Comparison of ENCODE assay signal across 20 cellular contexts in the genomic region with DNA sequence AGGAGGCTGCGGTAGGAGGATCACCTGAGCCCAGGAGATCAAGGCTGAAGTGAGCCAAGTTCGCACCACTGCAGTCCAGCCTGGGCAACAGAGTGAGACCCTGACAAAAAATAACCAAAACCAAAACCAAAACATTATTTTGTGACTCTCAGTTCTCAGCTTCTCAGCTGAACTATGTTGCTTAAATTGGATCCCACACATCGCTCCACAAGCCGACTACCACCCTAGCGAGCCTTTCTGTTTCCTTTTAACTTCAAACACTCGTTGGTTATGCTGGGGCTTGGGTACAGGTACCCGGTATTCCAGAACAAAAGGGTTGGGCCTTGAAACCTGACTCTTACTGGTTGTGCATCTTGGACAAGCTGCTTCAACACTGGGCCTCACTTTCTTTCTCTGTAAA.
"Had no signal": no experiment of that assay in that cellular context is flagged by ENCODE, and none has a peak within 500 bp of the region (broad histone marks: within the 10 kb centered on the region; RNA-seq: fewer than 3 reads in every experiment).

No MANE protein-coding gene starts in this region.

- H3K27ac ChIP-seq: body of pancreas, cardiac muscle cell, epithelial cell of prostate, parathyroid adenoma, right lobe of liver, suprapubic skin, tibial nerve had no signal

- H3K27me3 ChIP-seq: body of pancreas, right lobe of liver, suprapubic skin had no signal

- H3K4me1 ChIP-seq: right lobe of liver had no signal

- H3K4me3 ChIP-seq: body of pancreas, cardiac muscle cell, right lobe of liver, stomach, suprapubic skin, tibial nerve had no signal

- DNase-seq: activated CD4-positive, alpha-beta T cell treated with anti-CD3 and anti-CD28 coated beads for 1 hour; activated CD4-positive, alpha-beta T cell treated with anti-CD3 and anti-CD28 coated beads, Interleukin-2, amount 50 U/mL, for 1 hour; activated CD8-positive, alpha-beta T cell treated with anti-CD3 and anti-CD28 coated beads, Interleukin-2, amount 10 ng/mL, durations not matched to agents 7 days and 5 days; activated gamma-delta T cell treated with Interleukin-2 at 50 U/mL for 16 hours; activated T-cell treated with anti-CD3 and anti-CD28 coated beads, Interleukin-2, amount 50 U/mL, for 1 hour; anterior cingulate cortex; body of pancreas; immature natural killer cell; left ventricle myocardium superior; nucleus accumbens; right lobe of liver; small intestine; stimulated activated CD4-positive, alpha-beta T cell treated with anti-CD3 and anti-CD28 coated beads, Interleukin-15, amount 100 ng/mL, for 24 hours; stomach had no signal

- H3K36me3 ChIP-seq: cardiac muscle cell, right lobe of liver, stomach, suprapubic skin, tibial nerve had no signal

- ATAC-seq: activated CD8-positive, alpha-beta T cell treated with anti-CD3 and anti-CD28 coated beads, Interleukin-2, amount 10 ng/mL, durations not matched to agents 7 days and 5 days; body of pancreas; left ventricle myocardium superior; right lobe of liver; stimulated activated memory B cell treated with anti-CD40 and anti-IgM and Interleukin-4, amounts not matched to agents 10 μg/mL and 1 μg/mL and 100 μg/mL, for 72 hours had no signal

- H3K9ac ChIP-seq: parathyroid adenoma had no signal
